ENCODE assay signal across 1 cellular context in the genomic region with DNA sequence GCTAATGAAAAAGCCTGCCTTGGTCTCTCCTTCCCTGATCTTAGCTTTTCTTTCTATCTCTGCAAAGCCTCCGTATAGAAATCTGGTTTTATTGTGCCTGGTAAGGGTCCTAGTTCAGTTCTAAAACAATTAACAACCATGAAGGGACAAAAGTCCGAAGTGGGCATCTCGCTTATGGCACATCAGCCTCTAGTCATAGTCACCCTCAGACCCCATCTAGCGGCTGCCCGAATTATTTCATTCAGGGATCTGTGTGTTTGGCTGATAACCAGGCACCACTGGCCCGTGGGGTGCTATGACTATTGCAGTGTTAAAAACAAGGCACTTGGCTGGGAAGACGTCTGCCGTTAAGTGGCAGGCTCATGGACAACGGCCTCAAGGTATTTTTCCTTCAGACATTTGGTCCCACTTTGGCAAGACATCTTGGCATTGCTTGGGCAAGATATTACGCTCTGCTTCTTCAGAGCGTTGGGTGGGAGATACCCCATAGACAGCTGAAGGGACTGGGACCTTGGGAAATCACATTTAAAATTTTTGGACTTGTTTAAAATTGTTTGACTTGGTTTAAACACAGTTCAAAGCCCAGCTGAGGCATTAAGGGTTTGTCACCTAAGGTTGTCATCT.
TF ChIP-seq lines count a peak whose summit lies in the region.

No MANE protein-coding gene starts in this region.

TF ChIP-seq in GM23338, 12 proteins besides CTCF, POLR2A, EP300 and RAD21 (continued from another document):
- TF ChIP-seq ZNF462 (CRISPR knock-in tag; IDR thresholded peaks at IDR 0.05) (no peak), ZNF114 (CRISPR knock-in tag; IDR thresholded peaks at IDR 0.05) (no peak)
TF ChIP-seq in GM23338: peak in this region for 0.
